12 cellular contexts compared by ENCODE assay signal in the genomic region with DNA sequence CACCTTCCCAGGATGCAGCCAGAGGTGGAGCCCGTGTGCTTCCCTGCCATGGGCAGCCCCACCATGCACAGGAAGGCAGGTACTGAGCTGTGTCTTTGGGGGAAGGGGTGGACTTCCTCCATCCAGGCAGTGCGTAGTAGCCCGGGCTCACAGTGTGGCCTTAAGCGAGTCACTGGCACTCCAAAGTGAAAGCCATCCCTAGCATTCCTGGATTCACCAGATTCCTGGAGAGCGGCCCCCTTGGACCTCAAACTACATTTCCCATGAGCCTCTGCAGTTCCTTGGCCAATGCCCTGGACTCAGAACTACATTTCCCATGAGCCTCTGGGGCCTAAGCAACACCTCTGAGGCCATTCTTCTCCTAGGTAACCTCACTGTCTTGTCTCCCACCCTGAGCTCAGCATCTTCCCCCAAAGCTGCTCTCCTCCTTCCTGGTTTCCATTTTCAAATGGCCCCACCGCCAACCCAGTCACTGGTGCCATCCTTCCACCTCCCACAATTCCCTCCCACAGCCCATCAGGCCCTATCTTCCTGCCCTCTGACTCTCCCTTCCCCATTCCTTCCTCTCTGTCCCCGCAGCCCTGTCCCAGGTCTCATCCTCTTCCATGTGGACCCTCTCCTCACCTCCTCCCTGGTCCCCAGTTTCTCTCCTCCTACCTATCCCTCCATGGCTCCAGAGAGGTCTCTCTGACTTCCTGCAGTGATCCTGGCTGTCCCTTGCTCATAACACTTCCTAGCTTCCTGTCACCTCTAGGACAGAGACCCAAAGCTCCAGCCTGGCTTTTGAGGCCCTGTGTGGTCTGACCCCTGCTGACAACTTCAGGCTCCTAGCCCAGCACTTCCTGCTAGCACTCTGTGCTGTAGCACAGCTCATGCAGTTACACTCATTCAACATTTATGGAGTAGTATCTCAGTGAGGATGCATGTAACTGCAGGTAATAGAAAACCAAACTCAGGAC. TPM values are rescaled to one million over a fixed set of nuclear protein-coding genes. Genes with fewer than 3 reads are reported as not detected.
A peak's percentile ranks its signal among the peaks of the same experiment; 100 is the strongest.
DNase-seq lines count a peak whose midpoint lies in the region; ATAC-seq and TF ChIP-seq lines count a peak whose summit lies in the region.
"Had no signal": no experiment of that assay in that cellular context is flagged by ENCODE, and none has a peak within 500 bp of the region (broad histone marks: within the 10 kb centered on the region; RNA-seq: fewer than 3 reads in every experiment).

Gene C19orf81 (plus strand): TSS at position 13 of the 959 bp plus-strand sequence. CDS start 0 bp downstream, at position 13.

- H3K27me3 Mint-ChIP-seq in CD4-positive, alpha-beta T cell = peaks cover 57% of the 10 kb centered on the region

- DNase-seq in EL = peak; percentile 41
- peak; percentile 47 for DNase-seq in HT1080 (ENCODE audit: low read depth)
- peak; percentile 79 for DNase-seq in islet precursor cell
- no peak for DNase-seq in CD4-positive, alpha-beta T cell
- no peak for DNase-seq in hippocampal formation (lab: John Stamatoyannopoulos, UW)
- DNase-seq in NCI-H510A (lab: John Stamatoyannopoulos, UW) = no peak
- no peak for DNase-seq in transverse colon
- DNase-seq: left colon, Peyer's patch, thyroid gland had no signal

- peak; percentile 74 for ATAC-seq in SK-N-SH treated with all-trans-retinoic acid at 6 μM for 48 hours
- ATAC-seq in CD4-positive, alpha-beta T cell (ENCODE audit: poor library complexity) = no peak
- ATAC-seq: left colon had no signal

- no peak within 1 kb of the TSS for H3K27ac Mint-ChIP-seq in CD4-positive, alpha-beta T cell

- H3K27ac ChIP-seq in CD4-positive, alpha-beta T cell (ENCODE audit: low read depth, low read length) = no peak within 1 kb of the TSS
- H3K27ac ChIP-seq in transverse colon = no peak within 1 kb of the TSS
- H3K27ac ChIP-seq: KMS-11, Peyer's patch, thyroid gland had no signal

- peaks cover 42% of the 10 kb centered on the region for H3K27me3 ChIP-seq in CD4-positive, alpha-beta T cell (ENCODE audit: control insufficient read depth, insufficient read depth, low read length)
- peaks cover 32% of the 10 kb centered on the region for H3K27me3 ChIP-seq in transverse colon
- H3K27me3 ChIP-seq: Peyer's patch, thyroid gland had no signal

- H3K4me3 Mint-ChIP-seq in CD4-positive, alpha-beta T cell = no peak within 1 kb of the TSS

- H3K4me3 ChIP-seq in transverse colon = no peak within 1 kb of the TSS
- H3K4me3 ChIP-seq: Peyer's patch, thyroid gland had no signal

- TF ChIP-seq POLR2A in transverse colon (IDR thresholded peaks at IDR 0.05) = no peak

- no peaks in the 10 kb centered on the region for H3K4me1 ChIP-seq in transverse colon
- H3K4me1 ChIP-seq: Peyer's patch, thyroid gland had no signal

- CTCF ChIA-PET in CD4-positive, alpha-beta T cell (lab: Charles Lee) = no interaction called here

- no peaks in the 10 kb centered on the region for H3K36me3 Mint-ChIP-seq in CD4-positive, alpha-beta T cell (ENCODE audit: low read depth)

- H3K9me3 Mint-ChIP-seq in CD4-positive, alpha-beta T cell = peaks cover under 1% of the 10 kb centered on the region

- H3K4me1 Mint-ChIP-seq in CD4-positive, alpha-beta T cell (ENCODE audit: low read depth) = no peaks in the 10 kb centered on the region

- POLR2A ChIA-PET in CD4-positive, alpha-beta T cell (lab: Charles Lee) = no interaction called here

- H3K9me3 ChIP-seq in CD4-positive, alpha-beta T cell (ENCODE audit: control insufficient read depth, low read length) = peaks cover 3% of the 10 kb centered on the region
- H3K9me3 ChIP-seq in transverse colon = no peaks in the 10 kb centered on the region
- H3K9me3 ChIP-seq: thyroid gland had no signal

- in situ Hi-C loops in transverse colon (cut with MboI; ENCODE audit: low pct_ligation_motif_present in 1 of 4, low pct_unique_long_range_greater_than_20kb in 1 of 4, low sequenced_read_pairs in 3 of 4) = loop anchor here in 1 of 4 donors (25.0 kb wide), 1 partner anchor 562 kb away; no protein-coding TSS in a partner anchor

- TF ChIP-seq CTCF in CD4-positive, alpha-beta T cell (IDR thresholded peaks at IDR 0.05) = no peak
- no peak for TF ChIP-seq CTCF in transverse colon (IDR thresholded peaks at IDR 0.05)

- intact Hi-C loops in CD4-positive, alpha-beta T cell (cut with DNase I, micrococcal nuclease) = no loop called here
- intact Hi-C loops in transverse colon (cut with DNase I; ENCODE audit: low total_unique reads) = no loop called here

- H3K36me3 ChIP-seq in transverse colon = no peaks in the 10 kb centered on the region
- H3K36me3 ChIP-seq: Peyer's patch, thyroid gland had no signal

- TF ChIP-seq EP300 in transverse colon (IDR thresholded peaks at IDR 0.05; ENCODE audit: low read depth) = no peak

- 35 to 38% methylated on average over 2 to 7 of the region's 7 CpGs for WGBS in transverse colon (ENCODE audit: low coverage in 1 of 2), 2 donors

TF ChIP-seq in SK-N-SH treated with all-trans-retinoic acid at 6 μM for 48 hours, 23 proteins besides CTCF, POLR2A, EP300 and RAD21:
- no peak for TF ChIP-seq ZFP30 (CRISPR knock-in tag; IDR thresholded peaks at IDR 0.05)
- TF ChIP-seq CSDC2 (CRISPR knock-in tag; IDR thresholded peaks at IDR 0.05) = no peak
- TF ChIP-seq, protein P1, sequence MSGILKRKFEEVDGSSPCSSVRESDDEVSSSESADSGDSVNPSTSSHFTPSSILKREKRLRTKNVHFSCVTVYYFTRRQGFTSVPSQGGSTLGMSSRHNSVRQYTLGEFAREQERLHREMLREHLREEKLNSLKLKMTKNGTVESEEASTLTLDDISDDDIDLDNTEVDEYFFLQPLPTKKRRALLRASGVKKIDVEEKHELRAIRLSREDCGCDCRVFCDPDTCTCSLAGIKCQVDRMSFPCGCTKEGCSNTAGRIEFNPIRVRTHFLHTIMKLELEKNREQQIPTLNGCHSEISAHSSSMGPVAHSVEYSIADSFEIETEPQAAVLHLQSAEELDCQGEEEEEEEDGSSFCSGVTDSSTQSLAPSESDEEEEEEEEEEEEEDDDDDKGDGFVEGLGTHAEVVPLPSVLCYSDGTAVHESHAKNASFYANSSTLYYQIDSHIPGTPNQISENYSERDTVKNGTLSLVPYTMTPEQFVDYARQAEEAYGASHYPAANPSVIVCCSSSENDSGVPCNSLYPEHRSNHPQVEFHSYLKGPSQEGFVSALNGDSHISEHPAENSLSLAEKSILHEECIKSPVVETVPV (CRISPR knock-in tag; IDR thresholded peaks at IDR 0.05) = no peak
- TF ChIP-seq ISL1 (CRISPR knock-in tag; IDR thresholded peaks at IDR 0.05) = no peak
- no peak for TF ChIP-seq TOX (CRISPR knock-in tag; IDR thresholded peaks at IDR 0.05; ENCODE audit: borderline replicate concordance)
- no peak for TF ChIP-seq POU6F1 (CRISPR knock-in tag; IDR thresholded peaks at IDR 0.05; ENCODE audit: borderline replicate concordance, low read depth)

RNA-seq across cellular contexts. Expression of gene C19orf81, which starts in this region (rescaled TPM):
- total RNA-seq in HT1080 (2014; rRNA removed; shearing (Covaris generic)) = 1.1 and 3.2 TPM in 2 replicates
- 0.60 and 2.7 TPM in 2 replicates for polyA plus RNA-seq in HT1080 (2015; cell fraction: cytosol; rRNA removed)
- polyA plus RNA-seq in HT1080 (2015; cell fraction: nucleus; rRNA removed) = 0.78 TPM in 1 of 2 replicates, not detected in the other
- total RNA-seq in CD4-positive, alpha-beta T cell = not detected
- total RNA-seq in transverse colon = not detected
- total RNA-seq: left colon, Peyer's patch had no signal

Comparison
In these comparisons a context has a peak if more than half of its experiments do, and no peak if none do; other contexts are left out.
1. DNase-seq: peak in EL (single experiment), HT1080 (single experiment) and islet precursor cell (single experiment); none in CD4-positive, alpha-beta T cell (0 of 10), hippocampal formation (0 of 2), NCI-H510A (single experiment) and transverse colon (single experiment).